ENCODE assay signal across 13 cellular contexts in genomic region chr15:43516185-43516584, GRCh38. TPM values are rescaled to one million over a fixed set of nuclear protein-coding genes. Genes with fewer than 3 reads are reported as not detected.
DNase-seq lines count a peak whose midpoint lies in the region; ATAC-seq and TF ChIP-seq lines count a peak whose summit lies in the region.
"Had no signal": no experiment of that assay in that cellular context is flagged by ENCODE, and none has a peak within 500 bp of the region (broad histone marks: within the 10 kb centered on the region; RNA-seq: fewer than 3 reads in every experiment).

No MANE protein-coding gene starts in this region.

- H3K9me3 ChIP-seq in OCI-LY1 (ENCODE audit: low read length) = no peaks in the 10 kb centered on the region
- H3K9me3 ChIP-seq: Caco-2, right lobe of liver had no signal

- peaks cover 5% of the 10 kb centered on the region; the same call in 1 of the 2 replicates for H3K36me3 ChIP-seq in OCI-LY1 (ENCODE audit: insufficient read depth, low read length)
- H3K36me3 ChIP-seq: right lobe of liver had no signal

- peaks cover 43% of the 10 kb centered on the region for H3K4me1 ChIP-seq in OCI-LY1 (ENCODE audit: insufficient read depth, low read length, severe bottlenecking)

- peak overlapping the region; percentile 71; the same call in 1 of the 2 replicates for H3K4me2 ChIP-seq in OCI-LY1 (ENCODE audit: low read length)

- no peaks in the 10 kb centered on the region for H3F3A ChIP-seq in OCI-LY1 (ENCODE audit: insufficient read depth, low read length)

- H3K9ac ChIP-seq in OCI-LY1 (ENCODE audit: low read length) = no peak overlapping the region

- H3K27me3 Mint-ChIP-seq in osteocyte (ENCODE audit: unreplicated experiment) = no peaks in the 10 kb centered on the region

- H3K4me3 Mint-ChIP-seq in osteocyte (ENCODE audit: unreplicated experiment) = peak overlapping the region; percentile 92
- H3K4me3 Mint-ChIP-seq: stimulated activated naive CD8-positive, alpha-beta T cell treated with anti-CD3 and anti-CD28 coated beads, Interleukin-15, Interleukin-2, amounts not matched to agents 100 ng/mL and 50 ng/mL, for 24 hours had no signal

- H3K27me3 ChIP-seq in OCI-LY1 (ENCODE audit: insufficient read depth, low read length) = peaks cover 6% of the 10 kb centered on the region; the same call in 1 of the 2 replicates
- H3K27me3 ChIP-seq: right lobe of liver had no signal

- no peak overlapping the region for H2AFZ ChIP-seq in OCI-LY1 (ENCODE audit: low read length)

- peaks cover 57% of the 10 kb centered on the region for H3K4me1 Mint-ChIP-seq in osteocyte (ENCODE audit: unreplicated experiment)

- H3K27ac Mint-ChIP-seq in osteocyte (ENCODE audit: unreplicated experiment) = peak overlapping the region; percentile 94

- no peak overlapping the region for H3K27ac ChIP-seq in OCI-LY1 (ENCODE audit: low read depth, low read length, poor library complexity, severe bottlenecking)
- H3K27ac ChIP-seq: right lobe of liver had no signal

- no peak for DNase-seq in AG09309 (ENCODE audit: low read depth)
- DNase-seq in fibroblast of the aortic adventitia (ENCODE audit: low read depth) = peak; percentile 87
- DNase-seq in osteocyte (ENCODE audit: extremely low spot score, unreplicated experiment) = no peak
- DNase-seq in NCI-H1092 treated with DMSO at 0.1 percent for 48 hours (lab: John Stamatoyannopoulos, UW) = no peak
- DNase-seq in SIG-M5 treated with dmso at 0.1 percent for 504 hours (lab: John Stamatoyannopoulos, UW; ENCODE audit: unreplicated experiment) = no peak
- DNase-seq in NCI-H510A treated with DMSO at 0.1 percent for 48 hours (lab: John Stamatoyannopoulos, UW) = no peak
- DNase-seq: activated gamma-delta T cell, Caco-2, NCI-H1092, right lobe of liver had no signal

- H3K79me2 ChIP-seq in OCI-LY1 (ENCODE audit: insufficient read depth, low read length) = no peaks in the 10 kb centered on the region

- no peaks in the 10 kb centered on the region for H3K9me3 Mint-ChIP-seq in osteocyte (ENCODE audit: unreplicated experiment)
- H3K9me3 Mint-ChIP-seq: stimulated activated naive CD8-positive, alpha-beta T cell treated with anti-CD3 and anti-CD28 coated beads, Interleukin-15, Interleukin-2, amounts not matched to agents 100 ng/mL and 50 ng/mL, for 24 hours had no signal

- H3K4me3 ChIP-seq in AG09309 (ENCODE audit: control insufficient read depth, low read depth, low read length) (peak overlapping the region; percentile 91), OCI-LY1 (ENCODE audit: low read depth, low read length, poor library complexity, severe bottlenecking) (no peak overlapping the region), fibroblast of the aortic adventitia (ENCODE audit: low read depth, low read length) (peak overlapping the region; percentile 73)
- H3K4me3 ChIP-seq: right lobe of liver had no signal

- H4K20me1 ChIP-seq in OCI-LY1 (ENCODE audit: insufficient read depth, low read length) = no peaks in the 10 kb centered on the region

- TF ChIP-seq CTCF in AG09309 (IDR thresholded peaks at IDR 0.05; ENCODE audit: control insufficient read depth, insufficient read depth, low read depth, low read length, missing control alignments) (no peak), OCI-LY1 (IDR thresholded peaks at IDR 0.05; ENCODE audit: low read length) (no peak), fibroblast of the aortic adventitia (IDR thresholded peaks at IDR 0.05; ENCODE audit: insufficient read depth, low read length) (no peak), osteocyte (IDR thresholded peaks at IDR 0.05) (no peak)

- no peaks in the 10 kb centered on the region for H3K9me2 ChIP-seq in OCI-LY1 (ENCODE audit: low read depth, low read length)

- H3K36me3 Mint-ChIP-seq in osteocyte (ENCODE audit: unreplicated experiment) = peaks cover 10% of the 10 kb centered on the region

- ATAC-seq in HG03571 (IDR thresholded peaks at IDR 0.05; ENCODE audit: unreplicated experiment) = no peak
- ATAC-seq: right lobe of liver had no signal

RNA-seq across cellular contexts. Expression of gene MAP1A, which starts 1.2 kb away (rescaled TPM):
- total RNA-seq in fibroblast of the aortic adventitia (ENCODE audit: low replicate concordance) (43.9 and 108 TPM in 2 replicates), osteocyte (27.6 and 29.2 TPM in 2 replicates)

RNA-seq across cellular contexts. Expression of gene TP53BP1, which starts 23.2 kb away (rescaled TPM):
- 71.9 and 106 TPM in 2 replicates for total RNA-seq in fibroblast of the aortic adventitia (ENCODE audit: low replicate concordance)
- 61.2 and 64.6 TPM in 2 replicates for total RNA-seq in osteocyte
